Comparison of ENCODE assay signal across 14 cellular contexts in the genomic region with DNA sequence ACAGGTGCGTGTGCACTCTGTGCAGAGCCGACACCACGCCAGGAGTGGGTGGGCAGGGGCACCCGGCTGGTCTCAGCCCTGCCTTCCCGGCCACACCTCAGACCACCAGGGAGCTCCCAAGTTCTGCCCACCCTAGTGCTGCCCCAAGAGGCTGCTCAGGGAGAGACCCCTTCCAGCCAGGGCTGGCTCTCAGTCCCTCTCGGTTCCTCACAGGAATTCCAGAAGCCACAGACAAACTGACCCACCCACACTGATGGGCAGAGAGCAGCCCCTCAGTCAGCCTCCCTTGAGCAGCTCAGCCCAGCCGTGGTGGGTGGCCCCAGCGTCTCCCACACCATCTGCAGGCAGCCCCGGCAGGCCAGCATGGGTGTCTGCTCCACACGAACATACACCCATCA. TPM values are rescaled to one million over a fixed set of nuclear protein-coding genes. Genes with fewer than 3 reads are reported as not detected.
DNase-seq lines count a peak whose midpoint lies in the region; ATAC-seq, FAIRE-seq and TF ChIP-seq lines count a peak whose summit lies in the region.
"Had no signal": no experiment of that assay in that cellular context is flagged by ENCODE, and none has a peak within 500 bp of the region (broad histone marks: within the 10 kb centered on the region; RNA-seq: fewer than 3 reads in every experiment).

No MANE protein-coding gene starts in this region.

- H2BK120ac ChIP-seq in H9 (ENCODE audit: low read depth, low read length, poor library complexity, severe bottlenecking), result no peak overlapping the region

- H3K4me2 ChIP-seq in BLaER1 (peak overlapping the region; percentile 87), H9 (ENCODE audit: insufficient read depth, insufficient read length, low read length) (no peak overlapping the region)

- H3K27ac ChIP-seq in BLaER1, result no peak overlapping the region; the same call in 1 of the 2 replicates
- H3K27ac ChIP-seq in H9 (ENCODE audit: insufficient read length, low read depth, low read length), result no peak overlapping the region

- H3K36me3 ChIP-seq in BLaER1, result peaks cover 36% of the 10 kb centered on the region

- H3K27me3 Mint-ChIP-seq in H9 (ENCODE audit: low read depth) (peaks cover 19% of the 10 kb centered on the region), progenitor cell of endocrine pancreas (no peaks in the 10 kb centered on the region)
- H3K27me3 Mint-ChIP-seq: stimulated activated memory B cell treated with anti-CD40 and anti-IgM and Interleukin-4, amounts not matched to agents 10 μg/mL and 1 μg/mL and 100 μg/mL, for 72 hours had no signal

- no peak overlapping the region for H4K5ac ChIP-seq in H9 (ENCODE audit: insufficient read length, low read depth, low read length)

- H2AK5ac ChIP-seq in H9 (ENCODE audit: insufficient read length, low read length), result no peak overlapping the region

- no peak overlapping the region for H3K4me3 ChIP-seq in BLaER1
- H3K4me3 ChIP-seq: dorsolateral prefrontal cortex had no signal

- ATAC-seq in esophagus mucosa, result peak; percentile 9
- ATAC-seq: CD8-positive, alpha-beta T cell; PC-3; stimulated activated memory B cell treated with anti-CD40 and anti-IgM and Interleukin-4, amounts not matched to agents 10 μg/mL and 1 μg/mL and 100 μg/mL, for 72 hours had no signal

- H3K4ac ChIP-seq in H9 (ENCODE audit: low read depth, low read length), result no peak overlapping the region

- H3K9me3 ChIP-seq in BLaER1 (peaks cover 28% of the 10 kb centered on the region), H9 (ENCODE audit: control insufficient read depth, low read depth, low read length) (no peaks in the 10 kb centered on the region)

- H3K9ac ChIP-seq in BLaER1 (no peak overlapping the region), H9 (ENCODE audit: extremely low read depth, insufficient read length, low read length) (no peak overlapping the region)

- no peak overlapping the region for H4K91ac ChIP-seq in H9 (ENCODE audit: insufficient read length, low read depth, low read length)

- H3K27me3 ChIP-seq in BLaER1, result no peaks in the 10 kb centered on the region
- no peaks in the 10 kb centered on the region; the same call in 1 of the 2 replicates for H3K27me3 ChIP-seq in H9 (ENCODE audit: insufficient read depth, low read length)
- H3K27me3 ChIP-seq: dorsolateral prefrontal cortex had no signal

- no peak overlapping the region for H2BK15ac ChIP-seq in H9 (ENCODE audit: low read depth, low read length)

- H3K23ac ChIP-seq in H9 (ENCODE audit: insufficient read length, low read depth, low read length), result no peak overlapping the region

- peak; percentile 38; the same call in 1 of the 3 replicates for TF ChIP-seq CTCF in H9 (conservative IDR thresholded peaks at IDR 0.05)
- TF ChIP-seq CTCF in progenitor cell of endocrine pancreas (IDR thresholded peaks at IDR 0.05; ENCODE audit: unreplicated experiment), result peak; percentile 13

- no peaks in the 10 kb centered on the region for H3K23me2 ChIP-seq in H9 (ENCODE audit: insufficient read length, low read depth, low read length, poor library complexity, severe bottlenecking)

- no peak overlapping the region for H2AFZ ChIP-seq in H9 (ENCODE audit: low read length)

- H3K27ac Mint-ChIP-seq in H9, result no peak overlapping the region; a peak in 1 of 7 replicates
- peak overlapping the region; percentile 63 for H3K27ac Mint-ChIP-seq in progenitor cell of endocrine pancreas
- H3K27ac Mint-ChIP-seq: CD8-positive, alpha-beta T cell; stimulated activated memory B cell treated with anti-CD40 and anti-IgM and Interleukin-4, amounts not matched to agents 10 μg/mL and 1 μg/mL and 100 μg/mL, for 72 hours had no signal

- H3K36me3 Mint-ChIP-seq in H9 (ENCODE audit: insufficient read depth in 1 of 3, low read depth in 3 of 3) (peaks cover 0 to 8% (median 6%) of the 10 kb centered on the region in 3 experiments; a peak in 6 of 7 replicates), progenitor cell of endocrine pancreas (ENCODE audit: insufficient read depth) (no peaks in the 10 kb centered on the region)

- no peak overlapping the region for H3K14ac ChIP-seq in H9 (ENCODE audit: insufficient read depth, low read length)

- H3K4me3 Mint-ChIP-seq in H9 (no peak overlapping the region; a peak in 1 of 5 replicates), progenitor cell of endocrine pancreas (ENCODE audit: low read depth) (no peak overlapping the region)
- H3K4me3 Mint-ChIP-seq: CD8-positive, alpha-beta T cell; stimulated activated memory B cell treated with anti-CD40 and anti-IgM and Interleukin-4, amounts not matched to agents 10 μg/mL and 1 μg/mL and 100 μg/mL, for 72 hours had no signal

- H3K18ac ChIP-seq in H9 (ENCODE audit: insufficient read length, low read depth, low read length), result no peak overlapping the region

- H3K4me1 Mint-ChIP-seq in H9 (peaks cover 2 to 3% of the 10 kb centered on the region in 2 experiments; a peak in 2 of 4 replicates), progenitor cell of endocrine pancreas (ENCODE audit: low read depth) (peaks cover 2% of the 10 kb centered on the region)

- no peak overlapping the region for H3T11ph ChIP-seq in H9 (ENCODE audit: low read length)

- H3K56ac ChIP-seq in H9 (ENCODE audit: insufficient read length, low read depth, low read length), result no peak overlapping the region

- no peak overlapping the region for H2BK12ac ChIP-seq in H9 (ENCODE audit: insufficient read length, low read depth, low read length)

- FAIRE-seq in RCC 7860 (lab: Jason Lieb, UNC), result no peak

- no peak overlapping the region for H2BK5ac ChIP-seq in H9 (ENCODE audit: insufficient read length, low read length)

- no peak overlapping the region for H4K8ac ChIP-seq in H9 (replicated peaks; ENCODE audit: insufficient read length, low read depth, low read length)

- no CpG with 5 or more reads among the region's 10 CpGs for WGBS in H9 (ENCODE audit: extremely low coverage, insufficient read length, low lambda C conversion rate)

- H3K79me1 ChIP-seq in H9 (ENCODE audit: insufficient read depth, low read depth, low read length, poor library complexity, severe bottlenecking), result no peaks in the 10 kb centered on the region

- peaks cover 72% of the 10 kb centered on the region for H3K4me1 ChIP-seq in BLaER1
- no peaks in the 10 kb centered on the region for H3K4me1 ChIP-seq in H9 (ENCODE audit: insufficient read depth, low read length)

- DNase-seq in H9, result peak; percentile 40
- peak; percentile 8 for DNase-seq in progenitor cell of endocrine pancreas (ENCODE audit: low spot score, unreplicated experiment)
- no peak for DNase-seq in anterior cingulate cortex (lab: John Stamatoyannopoulos, UW)
- DNase-seq in RCC 7860 (ENCODE audit: low spot score), result no peak
- no peak for DNase-seq in NK-92 (lab: John Stamatoyannopoulos, UW; ENCODE audit: unreplicated experiment)
- DNase-seq: KG1, NCI-H1436 treated with DMSO at 0.1 percent for 48 hours, NCI-H510A treated with DMSO at 0.1 percent for 48 hours, PC-3 had no signal

- no peak overlapping the region for H2BK20ac ChIP-seq in H9 (ENCODE audit: low read depth, low read length, poor library complexity, severe bottlenecking)

- H3K79me2 ChIP-seq in H9 (ENCODE audit: insufficient read depth, low read length), result no peaks in the 10 kb centered on the region

- H4K20me1 ChIP-seq in BLaER1, result peaks cover 57% of the 10 kb centered on the region
- H4K20me1 ChIP-seq in H9 (ENCODE audit: control insufficient read depth, insufficient read depth, insufficient read length), result no peaks in the 10 kb centered on the region

- peaks cover 0 to 7% of the 10 kb centered on the region in 2 experiments for H3K9me3 Mint-ChIP-seq in H9
- H3K9me3 Mint-ChIP-seq in progenitor cell of endocrine pancreas (ENCODE audit: low read depth), result peaks cover 8% of the 10 kb centered on the region

RNA-seq across cellular contexts. Expression of a gene that starts 33.8 kb away (rescaled TPM):
- total RNA-seq in H9 (2021), result 39.4 and 44.0 TPM in 2 replicates
- total RNA-seq in esophagus mucosa, result 101 TPM
- 88.5 and 91.4 TPM in 2 replicates for total RNA-seq in progenitor cell of endocrine pancreas

Comparison
In these comparisons a context has a peak if more than half of its experiments do, and no peak if none do; other contexts are left out.
1. DNase-seq: peak in H9 (single experiment) and progenitor cell of endocrine pancreas (single experiment); none in anterior cingulate cortex (0 of 58), RCC 7860 (single experiment) and NK-92 (single experiment).